In the genomic region with DNA sequence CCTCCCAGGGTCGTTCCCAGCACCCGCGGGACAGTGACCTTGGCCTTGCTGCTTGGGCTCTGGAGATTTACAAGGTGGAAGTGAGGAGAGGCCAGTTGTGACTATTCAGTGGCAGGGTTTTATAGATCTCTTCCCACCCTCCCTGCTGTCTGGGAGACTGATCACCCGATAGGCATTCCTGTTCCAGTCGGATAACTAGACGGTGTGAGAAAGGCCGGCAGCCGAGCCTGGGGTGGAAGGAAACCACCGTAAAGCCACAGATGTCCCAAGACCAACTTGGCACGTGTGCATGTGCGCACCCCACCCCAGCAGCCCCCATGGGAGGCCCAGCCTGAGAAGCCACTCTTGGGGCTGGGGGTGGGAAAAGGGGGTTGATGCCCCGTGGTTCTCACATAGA, we compare ENCODE assay signal across 10 cellular contexts.
DNase-seq lines count a peak whose midpoint lies in the region; ATAC-seq and TF ChIP-seq lines count a peak whose summit lies in the region.
"Had no signal": no experiment of that assay in that cellular context is flagged by ENCODE, and none has a peak within 500 bp of the region (broad histone marks: within the 10 kb centered on the region; RNA-seq: fewer than 3 reads in every experiment).

No MANE protein-coding gene starts in this region.

- ATAC-seq in heart left ventricle (peak in 1 of 4 donors; percentile 1), left ventricle myocardium superior (no peak), GM19452 (IDR thresholded peaks at IDR 0.05; ENCODE audit: unreplicated experiment) (no peak), HG02588 (IDR thresholded peaks at IDR 0.05; ENCODE audit: unreplicated experiment) (no peak)

- peak in 1 of 5 donors; percentile 32 for DNase-seq in heart left ventricle
- no peak for DNase-seq in left ventricle myocardium superior
- DNase-seq in coronary artery (ENCODE audit: low spot score): no peak
- DNase-seq in DMS79 treated with DMSO at 0.1 percent for 48 hours (lab: John Stamatoyannopoulos, UW): no peak
- DNase-seq: ACHN; stimulated activated CD4-positive, alpha-beta T cell treated with anti-CD3 and anti-CD28 coated beads, Interleukin-1b, Interleukin-23, amount 100 ng/mL, for 48 hours had no signal

- H3K4me3 ChIP-seq in heart left ventricle: no peak overlapping the region
- peak overlapping the region; percentile 12 for H3K4me3 ChIP-seq in coronary artery
- no peak overlapping the region for H3K4me3 ChIP-seq in muscle layer of colon (ENCODE audit: low read depth in 1 of 2, low read length in 2 of 2)
- no peak overlapping the region for H3K4me3 ChIP-seq in urinary bladder (ENCODE audit: low read depth, low read length)

- intact Hi-C loops in heart left ventricle (cut with DNase I): loop anchor here in 1 of 10 donors (5.0 kb wide), 1 partner anchor 74 kb away; no protein-coding TSS in a partner anchor
- intact Hi-C loops in left ventricle myocardium superior (cut with micrococcal nuclease): no loop called here

- H3K9ac ChIP-seq in muscle layer of colon (ENCODE audit: low read length): no peak overlapping the region

- peaks cover 0 to 46% (median 10%) of the 10 kb centered on the region in 9 donors for H3K36me3 ChIP-seq in heart left ventricle
- peaks cover 8% of the 10 kb centered on the region for H3K36me3 ChIP-seq in muscle layer of colon (ENCODE audit: insufficient read depth, low read length)
- peaks cover 2% of the 10 kb centered on the region for H3K36me3 ChIP-seq in urinary bladder (ENCODE audit: insufficient read depth)

- peaks cover 13 to 95% (median 78%) of the 10 kb centered on the region in 12 donors for H3K4me1 ChIP-seq in heart left ventricle
- peaks cover 70% of the 10 kb centered on the region for H3K4me1 ChIP-seq in muscle layer of colon (ENCODE audit: insufficient read depth, low read length)
- no peaks in the 10 kb centered on the region for H3K4me1 ChIP-seq in urinary bladder (ENCODE audit: insufficient read depth)

- H3K27me3 ChIP-seq in heart left ventricle: no peaks in the 10 kb centered on the region
- no peaks in the 10 kb centered on the region for H3K27me3 ChIP-seq in muscle layer of colon (ENCODE audit: control insufficient read depth in 1 of 2, insufficient read depth in 2 of 2, low read length in 2 of 2)

- peak overlapping the region; percentile 61 to 90 (median 82) for H3K27ac ChIP-seq in heart left ventricle
- H3K27ac ChIP-seq in coronary artery: peak overlapping the region; percentile 89 to 96
- peak overlapping the region; percentile 85 for H3K27ac ChIP-seq in muscle layer of colon (ENCODE audit: low read depth, low read length)
- H3K27ac ChIP-seq in urinary bladder (ENCODE audit: low read depth): peak overlapping the region; percentile 66

- TF ChIP-seq POLR2A in heart left ventricle (IDR thresholded peaks at IDR 0.05): no peak

- whole genome bisulfite sequencing in heart left ventricle, 4 donors: 26 to 41% (median 34%) methylated on average over 10 to 12 of the region's 12 CpGs
- WGBS in urinary bladder: 31% methylated on average over 12 of the region's 12 CpGs

- TF ChIP-seq CTCF in heart left ventricle (IDR thresholded peaks at IDR 0.05) (no peak), coronary artery (IDR thresholded peaks at IDR 0.05) (no peak)

- H3K9me3 ChIP-seq in heart left ventricle: no peaks in the 10 kb centered on the region
- no peaks in the 10 kb centered on the region for H3K9me3 ChIP-seq in muscle layer of colon (ENCODE audit: low read length)
